Comparison of ENCODE assay signal across 31 cellular contexts in the genomic region with DNA sequence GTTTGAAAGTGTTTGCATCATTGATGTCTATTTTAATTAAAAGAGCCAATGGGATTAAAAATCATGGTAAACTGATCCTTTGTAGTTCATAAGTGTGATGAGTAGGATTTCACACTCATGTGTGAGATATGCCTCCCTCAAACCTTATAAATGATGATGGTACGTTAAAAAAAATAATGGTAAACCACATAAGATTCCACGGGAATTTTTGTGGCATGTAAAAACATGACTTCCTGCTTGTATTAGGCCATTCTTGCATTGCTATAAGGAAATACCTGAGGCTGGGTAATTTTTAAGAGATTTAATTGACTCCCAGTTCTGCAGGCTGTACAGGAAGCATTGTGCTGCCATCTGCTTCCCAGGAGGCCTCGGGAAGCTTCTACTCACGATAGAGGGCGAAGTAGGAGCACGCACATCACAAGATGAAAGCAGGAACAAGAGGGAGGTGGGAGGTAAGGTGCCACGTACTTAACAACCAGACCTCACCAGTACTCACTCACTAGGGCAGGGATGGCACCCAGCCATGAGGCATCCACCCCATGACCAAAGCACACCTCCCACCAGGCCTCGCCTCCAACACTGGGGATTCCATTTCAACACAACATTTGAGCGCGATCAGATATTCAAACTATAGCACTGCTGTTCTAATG.
A peak's percentile ranks its signal among the peaks of the same experiment; 100 is the strongest.
DNase-seq lines count a peak whose midpoint lies in the region; ATAC-seq and TF ChIP-seq lines count a peak whose summit lies in the region.
"Had no signal": no experiment of that assay in that cellular context is flagged by ENCODE, and none has a peak within 500 bp of the region (broad histone marks: within the 10 kb centered on the region; RNA-seq: fewer than 3 reads in every experiment).

No MANE protein-coding gene starts in this region.

- H2BK12ac ChIP-seq in H9 (ENCODE audit: insufficient read length, low read depth, low read length): no peak overlapping the region
- no peak overlapping the region for H2BK12ac ChIP-seq in trophoblast cell (ENCODE audit: low read length)

- no peak overlapping the region for H3K27ac Mint-ChIP-seq in H9
- H3K27ac Mint-ChIP-seq: activated CD8-positive, alpha-beta memory T cell treated with anti-CD3 and anti-CD28 coated beads, Interleukin-2, amount 10 ng/mL, durations not matched to agents 7 days and 5 days; activated naive CD4-positive, alpha-beta T cell treated with anti-CD3 and anti-CD28 coated beads for 36 hours; stimulated activated effector memory CD8-positive, alpha-beta T cell treated with anti-CD3 and anti-CD28 coated beads, Interleukin-12 subunit alpha, Interleukin-12 subunit beta, amount 100 ng/mL, for 72 hours; type B pancreatic cell; WTC11 had no signal

- TF ChIP-seq CTCF in H9 (conservative IDR thresholded peaks at IDR 0.05) (no peak), RWPE2 (IDR thresholded peaks at IDR 0.05; ENCODE audit: poor library complexity, severe bottlenecking) (no peak), esophagus muscularis mucosa (IDR thresholded peaks at IDR 0.05) (no peak)

- H3K4me2 ChIP-seq in H9 (ENCODE audit: insufficient read depth, insufficient read length, low read length): no peak overlapping the region
- H3K4me2 ChIP-seq in trophoblast cell (ENCODE audit: low read length): no peak overlapping the region
- H3K4me2 ChIP-seq: BLaER1 treated with 17β-estradiol and CSF1 and Interleukin-3, amounts not matched to agents 10 nM and 100 nM had no signal

- no CpG with 5 or more reads among the region's 10 CpGs for WGBS in H9 (ENCODE audit: extremely low coverage, insufficient read length, low lambda C conversion rate)
- 92% methylated on average over 10 of the region's 10 CpGs for WGBS in esophagus muscularis mucosa
- no CpG with 5 or more reads among the region's 10 CpGs for WGBS in trophoblast cell (ENCODE audit: extremely low coverage, insufficient coverage, insufficient read length)

- no peaks in the 10 kb centered on the region for H3K36me3 ChIP-seq in RWPE2 (ENCODE audit: low read depth)
- H3K36me3 ChIP-seq in esophagus muscularis mucosa: no peaks in the 10 kb centered on the region
- no peaks in the 10 kb centered on the region for H3K36me3 ChIP-seq in trophoblast cell (ENCODE audit: control insufficient read depth in 1 of 2, insufficient read depth in 2 of 2, low read length in 2 of 2)
- H3K36me3 ChIP-seq: BLaER1 treated with 17β-estradiol and CSF1 and Interleukin-3, amounts not matched to agents 10 nM and 100 nM; cardiac muscle cell; lower lobe of right lung; right atrium auricular region; spleen had no signal

- no peak overlapping the region for H3K4ac ChIP-seq in H9 (ENCODE audit: low read depth, low read length)
- H3K4ac ChIP-seq in trophoblast cell (ENCODE audit: low read depth, low read length): no peak overlapping the region

- H3T11ph ChIP-seq in H9 (ENCODE audit: low read length): no peak overlapping the region

- POLR2A ChIA-PET in HEK293T (lab: Yijun Ruan, JAX): no interaction called here

- no peaks in the 10 kb centered on the region for H3K4me1 ChIP-seq in H9 (ENCODE audit: insufficient read depth, low read length)
- no peaks in the 10 kb centered on the region for H3K4me1 ChIP-seq in RWPE2 (ENCODE audit: insufficient read depth, poor library complexity, severe bottlenecking)
- H3K4me1 ChIP-seq in esophagus muscularis mucosa: no peaks in the 10 kb centered on the region
- H3K4me1 ChIP-seq in trophoblast cell (ENCODE audit: control insufficient read depth in 1 of 2, insufficient read depth in 2 of 2, low read length in 2 of 2): no peaks in the 10 kb centered on the region
- H3K4me1 ChIP-seq: BLaER1 treated with 17β-estradiol and CSF1 and Interleukin-3, amounts not matched to agents 10 nM and 100 nM; lower lobe of right lung; right atrium auricular region; spleen had no signal

- H4K12ac ChIP-seq in trophoblast cell (ENCODE audit: low read depth, low read length): no peak overlapping the region

- peak; percentile 50 for ATAC-seq in RWPE2 (ENCODE audit: low read depth)
- ATAC-seq in esophagus mucosa: no peak
- ATAC-seq: activated CD8-positive, alpha-beta memory T cell treated with anti-CD3 and anti-CD28 coated beads, Interleukin-2, amount 10 ng/mL, durations not matched to agents 7 days and 5 days; lower lobe of right lung; mucosa of descending colon; stimulated activated effector memory CD8-positive, alpha-beta T cell treated with anti-CD3 and anti-CD28 coated beads, Interleukin-12 subunit alpha, Interleukin-12 subunit beta, amount 100 ng/mL, for 72 hours; WTC11 had no signal

- no peak overlapping the region for H3K4me3 Mint-ChIP-seq in H9
- H3K4me3 Mint-ChIP-seq: activated CD8-positive, alpha-beta memory T cell treated with anti-CD3 and anti-CD28 coated beads, Interleukin-2, amount 10 ng/mL, durations not matched to agents 7 days and 5 days; activated naive CD4-positive, alpha-beta T cell treated with anti-CD3 and anti-CD28 coated beads for 36 hours; nephron; stimulated activated effector memory CD8-positive, alpha-beta T cell treated with anti-CD3 and anti-CD28 coated beads, Interleukin-12 subunit alpha, Interleukin-12 subunit beta, amount 100 ng/mL, for 72 hours; type B pancreatic cell; WTC11 had no signal

- CTCF ChIA-PET in HEK293T (lab: Yijun Ruan, JAX): no interaction called here

- H2BK15ac ChIP-seq in H9 (ENCODE audit: low read depth, low read length): no peak overlapping the region

- H3K56ac ChIP-seq in H9 (ENCODE audit: insufficient read length, low read depth, low read length): no peak overlapping the region

- no peaks in the 10 kb centered on the region; a peak in 1 of 7 replicates for H3K36me3 Mint-ChIP-seq in H9 (ENCODE audit: insufficient read depth in 1 of 3, low read depth in 3 of 3)
- H3K36me3 Mint-ChIP-seq: activated CD8-positive, alpha-beta memory T cell treated with anti-CD3 and anti-CD28 coated beads, Interleukin-2, amount 10 ng/mL, durations not matched to agents 7 days and 5 days; stimulated activated effector memory CD8-positive, alpha-beta T cell treated with anti-CD3 and anti-CD28 coated beads, Interleukin-12 subunit alpha, Interleukin-12 subunit beta, amount 100 ng/mL, for 72 hours; type B pancreatic cell; WTC11 had no signal

- no peaks in the 10 kb centered on the region for H3K27me3 Mint-ChIP-seq in H9 (ENCODE audit: low read depth)
- H3K27me3 Mint-ChIP-seq: activated CD8-positive, alpha-beta memory T cell treated with anti-CD3 and anti-CD28 coated beads, Interleukin-2, amount 10 ng/mL, durations not matched to agents 7 days and 5 days; type B pancreatic cell had no signal

- no peak overlapping the region for H2BK5ac ChIP-seq in H9 (ENCODE audit: insufficient read length, low read length)
- H2BK5ac ChIP-seq in trophoblast cell (ENCODE audit: low read depth, low read length, poor library complexity): no peak overlapping the region

- H3K79me2 ChIP-seq in H9 (ENCODE audit: insufficient read depth, low read length) (no peaks in the 10 kb centered on the region), trophoblast cell (ENCODE audit: control insufficient read depth, insufficient read depth, low read length, poor library complexity) (no peaks in the 10 kb centered on the region)
- H3K79me2 ChIP-seq: parathyroid adenoma had no signal

- H3K9me3 ChIP-seq in H9 (ENCODE audit: control insufficient read depth, low read depth, low read length) (no peaks in the 10 kb centered on the region), RWPE2 (ENCODE audit: severe bottlenecking) (no peaks in the 10 kb centered on the region), esophagus muscularis mucosa (peaks cover 0 to 4% (median 0%) of the 10 kb centered on the region in 4 donors), trophoblast cell (ENCODE audit: insufficient read depth, low read depth, low read length) (no peaks in the 10 kb centered on the region)
- H3K9me3 ChIP-seq: lower lobe of right lung had no signal

- no peak overlapping the region for H2AK5ac ChIP-seq in H9 (ENCODE audit: insufficient read length, low read length)
- H2AK5ac ChIP-seq in trophoblast cell (ENCODE audit: low read length): no peak overlapping the region

- H3K27me3 ChIP-seq in H9 (ENCODE audit: insufficient read depth, low read length) (no peaks in the 10 kb centered on the region), RWPE2 (ENCODE audit: insufficient read depth, poor library complexity, severe bottlenecking) (no peaks in the 10 kb centered on the region), esophagus muscularis mucosa (no peaks in the 10 kb centered on the region), trophoblast cell (ENCODE audit: insufficient read depth, low read length) (no peaks in the 10 kb centered on the region)
- H3K27me3 ChIP-seq: BLaER1 treated with 17β-estradiol and CSF1 and Interleukin-3, amounts not matched to agents 10 nM and 100 nM; cardiac muscle cell; right atrium auricular region; spleen had no signal

- peak overlapping the region; percentile 47 for H4K5ac ChIP-seq in H9 (ENCODE audit: insufficient read length, low read depth, low read length)

- H4K91ac ChIP-seq in H9 (ENCODE audit: insufficient read length, low read depth, low read length) (no peak overlapping the region), trophoblast cell (ENCODE audit: low read depth, low read length) (no peak overlapping the region)

- H4K20me1 ChIP-seq in H9 (ENCODE audit: control insufficient read depth, insufficient read depth, insufficient read length): no peaks in the 10 kb centered on the region
- H4K20me1 ChIP-seq: BLaER1 treated with 17β-estradiol and CSF1 and Interleukin-3, amounts not matched to agents 10 nM and 100 nM had no signal

- H3K9ac ChIP-seq in H9 (ENCODE audit: extremely low read depth, insufficient read length, low read length) (no peak overlapping the region), trophoblast cell (ENCODE audit: low read length) (no peak overlapping the region)
- H3K9ac ChIP-seq: BLaER1 treated with 17β-estradiol and CSF1 and Interleukin-3, amounts not matched to agents 10 nM and 100 nM; parathyroid adenoma had no signal

- H3K79me1 ChIP-seq in H9 (ENCODE audit: insufficient read depth, low read depth, low read length, poor library complexity, severe bottlenecking) (no peaks in the 10 kb centered on the region), trophoblast cell (ENCODE audit: low read length) (no peaks in the 10 kb centered on the region)

- H2AFZ ChIP-seq in H9 (ENCODE audit: low read length): no peak overlapping the region
- H2AFZ ChIP-seq in trophoblast cell (ENCODE audit: insufficient read depth, low read length, poor library complexity): no peak overlapping the region
- H2AFZ ChIP-seq: parathyroid adenoma had no signal

- H4K8ac ChIP-seq in H9 (replicated peaks; ENCODE audit: insufficient read length, low read depth, low read length) (no peak overlapping the region), trophoblast cell (ENCODE audit: low read depth, low read length) (no peak overlapping the region)

- H3K23ac ChIP-seq in H9 (ENCODE audit: insufficient read length, low read depth, low read length) (no peak overlapping the region), trophoblast cell (ENCODE audit: low read length) (no peak overlapping the region)

- H2BK20ac ChIP-seq in H9 (ENCODE audit: low read depth, low read length, poor library complexity, severe bottlenecking): no peak overlapping the region

- H3K9me3 Mint-ChIP-seq in H9: peaks cover 0 to 7% of the 10 kb centered on the region in 2 experiments; a peak in 1 of 5 replicates
- H3K9me3 Mint-ChIP-seq: stimulated activated effector memory CD8-positive, alpha-beta T cell treated with anti-CD3 and anti-CD28 coated beads, Interleukin-12 subunit alpha, Interleukin-12 subunit beta, amount 100 ng/mL, for 72 hours; type B pancreatic cell had no signal

- no peak overlapping the region for H3K14ac ChIP-seq in H9 (ENCODE audit: insufficient read depth, low read length)
- no peak overlapping the region for H3K14ac ChIP-seq in trophoblast cell (ENCODE audit: low read length)

- intact Hi-C loops in esophagus muscularis mucosa (cut with DNase I): no loop called here

- no peak overlapping the region for H2BK120ac ChIP-seq in H9 (ENCODE audit: low read depth, low read length, poor library complexity, severe bottlenecking)
- no peak overlapping the region for H2BK120ac ChIP-seq in trophoblast cell (ENCODE audit: insufficient read depth, low read length, poor library complexity)

- DNase-seq in H9 (no peak), RWPE2 (ENCODE audit: low spot score) (no peak), esophagus muscularis mucosa (ENCODE audit: extremely low spot score) (peak; percentile 74), trophoblast cell (peak; percentile 15 to 71), HEK293T (ENCODE audit: extremely low spot score) (no peak), SIG-M5 (lab: John Stamatoyannopoulos, UW) (no peak)
- DNase-seq in activated CD4-positive, CD25-positive, alpha-beta regulatory T cell (lab: John Stamatoyannopoulos, UW): no peak
- DNase-seq: activated CD8-positive, alpha-beta memory T cell treated with anti-CD3 and anti-CD28 coated beads, Interleukin-2, amount 10 ng/mL, durations not matched to agents 7 days and 5 days; activated naive CD4-positive, alpha-beta T cell treated with anti-CD3 and anti-CD28 coated beads for 36 hours; activated T-cell treated with anti-CD3 and anti-CD28 coated beads, Interleukin-2, amount 50 U/mL, for 48 hours; COR-L47; cortex of kidney; DMS79 treated with DMSO at 0.1 percent for 48 hours; Kasumi-1; kidney; lower lobe of right lung; mucosa of descending colon; NCI-H510A; Right ventricle myocardium superior; spleen; stimulated activated CD4-positive, alpha-beta T cell treated with anti-CD3 and anti-CD28 coated beads, Interleukin-4, amount 100 ng/mL, for 24 hours had no signal

- H3K23me2 ChIP-seq in H9 (ENCODE audit: insufficient read length, low read depth, low read length, poor library complexity, severe bottlenecking): no peaks in the 10 kb centered on the region

- H3K27ac ChIP-seq in H9 (ENCODE audit: insufficient read length, low read depth, low read length) (no peak overlapping the region), RWPE2 (ENCODE audit: poor library complexity, severe bottlenecking) (no peak overlapping the region), esophagus muscularis mucosa (replicated peaks in 1 of 4) (no peak overlapping the region), trophoblast cell (ENCODE audit: low read depth, low read length) (no peak overlapping the region)
- H3K27ac ChIP-seq: BLaER1 treated with 17β-estradiol and CSF1 and Interleukin-3, amounts not matched to agents 10 nM and 100 nM; HL-60; lower lobe of right lung; parathyroid adenoma; right atrium auricular region; spleen had no signal

- H3K18ac ChIP-seq in H9 (ENCODE audit: insufficient read length, low read depth, low read length) (no peak overlapping the region), trophoblast cell (ENCODE audit: low read length) (no peak overlapping the region)

- no peak for TF ChIP-seq POLR2A in esophagus muscularis mucosa (IDR thresholded peaks at IDR 0.05; ENCODE audit: low read depth)

- H3K4me3 ChIP-seq in RWPE2 (ENCODE audit: severe bottlenecking) (no peak overlapping the region), esophagus muscularis mucosa (no peak overlapping the region), trophoblast cell (ENCODE audit: low read depth, low read length) (no peak overlapping the region)
- H3K4me3 ChIP-seq: BLaER1 treated with 17β-estradiol and CSF1 and Interleukin-3, amounts not matched to agents 10 nM and 100 nM; cardiac muscle cell; lower lobe of right lung; mucosa of descending colon; right atrium auricular region; spleen had no signal

- H3K4me1 Mint-ChIP-seq in H9: peaks cover under 1 to 9% of the 10 kb centered on the region in 2 experiments; a peak in 3 of 4 replicates
- H3K4me1 Mint-ChIP-seq: activated CD8-positive, alpha-beta memory T cell treated with anti-CD3 and anti-CD28 coated beads, Interleukin-2, amount 10 ng/mL, durations not matched to agents 7 days and 5 days; nephron; stimulated activated effector memory CD8-positive, alpha-beta T cell treated with anti-CD3 and anti-CD28 coated beads, Interleukin-12 subunit alpha, Interleukin-12 subunit beta, amount 100 ng/mL, for 72 hours; WTC11 had no signal

- no peak for TF ChIP-seq EP300 in esophagus muscularis mucosa (IDR thresholded peaks at IDR 0.05)

Comparison
In these comparisons a context has a peak if more than half of its experiments do, and no peak if none do; other contexts are left out.
1. DNase-seq: peak in esophagus muscularis mucosa (single experiment) and trophoblast cell (2 of 2); none in H9 (single experiment), RWPE2 (single experiment), HEK293T (single experiment), SIG-M5 (single experiment) and activated CD4-positive, CD25-positive, alpha-beta regulatory T cell (0 of 4).